ENCODE assay signal across 8 cellular contexts in genomic region chr12:122527478-122527944, GRCh38. TPM values are rescaled to one million over a fixed set of nuclear protein-coding genes. Genes with fewer than 3 reads are reported as not detected.
DNase-seq lines count a peak whose midpoint lies in the region; ATAC-seq and TF ChIP-seq lines count a peak whose summit lies in the region.

No MANE protein-coding gene starts in this region.

- intact Hi-C loops in gastrocnemius medialis (cut with DNase I; ENCODE audit: low total_unique reads) (loop anchor here (1.0 to 10.0 kb wide), 2 partner anchors 225 to 1077 kb away; partner anchors contain the start of genes DDX55 and DENR), CD14-positive monocyte (cut with micrococcal nuclease) (loop anchor here in 1 of 2 donors (10.0 kb wide), 1 partner anchor 227 kb away; the partner anchor contains the start of gene DENR)

- H3K27me3 Mint-ChIP-seq in CD14-positive monocyte (ENCODE audit: low read depth in 3 of 3) (peaks cover 0 to 2% (median 0%) of the 10 kb centered on the region in 3 donors), endothelial cell (ENCODE audit: unreplicated experiment) (peaks cover 5% of the 10 kb centered on the region)

- H3K4me1 ChIP-seq in foreskin keratinocyte (peaks cover 17% of the 10 kb centered on the region), gastrocnemius medialis (peaks cover 37 to 39% of the 10 kb centered on the region in 2 donors)

- H3K36me3 Mint-ChIP-seq in CD14-positive monocyte (peaks cover 8 to 16% of the 10 kb centered on the region in 2 donors), endothelial cell (ENCODE audit: low read depth, unreplicated experiment) (peaks cover 9% of the 10 kb centered on the region)

- no peaks in the 10 kb centered on the region for H3K27me3 ChIP-seq in foreskin keratinocyte
- no peaks in the 10 kb centered on the region for H3K27me3 ChIP-seq in gastrocnemius medialis

- H3K27ac ChIP-seq in VCaP (peak overlapping the region; percentile 99), foreskin keratinocyte (peak overlapping the region; percentile 65), gastrocnemius medialis (peak overlapping the region; percentile 65 to 99 (median 93))

- TF ChIP-seq CTCF in VCaP (conservative IDR thresholded peaks at IDR 0.05), result no peak
- no peak for TF ChIP-seq CTCF in foreskin keratinocyte (conservative IDR thresholded peaks at IDR 0.05)
- no peak for TF ChIP-seq CTCF in gastrocnemius medialis (IDR thresholded peaks at IDR 0.05 in 4 of 5, conservative IDR thresholded peaks at IDR 0.05 in 1 of 5)
- no peak for TF ChIP-seq CTCF in CD14-positive monocyte (IDR thresholded peaks at IDR 0.05)
- TF ChIP-seq CTCF in endothelial cell (IDR thresholded peaks at IDR 0.05; ENCODE audit: unreplicated experiment), result no peak

- ATAC-seq in foreskin keratinocyte (no peak), gastrocnemius medialis (no peak)

- H3K9me3 Mint-ChIP-seq in CD14-positive monocyte (no peaks in the 10 kb centered on the region), endothelial cell (ENCODE audit: unreplicated experiment) (no peaks in the 10 kb centered on the region)

- no peak for TF ChIP-seq POLR2A in gastrocnemius medialis (IDR thresholded peaks at IDR 0.05)

- H3K4me3 Mint-ChIP-seq in CD14-positive monocyte (no peak overlapping the region), endothelial cell (ENCODE audit: unreplicated experiment) (no peak overlapping the region)

- peaks cover 28% of the 10 kb centered on the region for H3K4me1 Mint-ChIP-seq in CD14-positive monocyte
- H3K4me1 Mint-ChIP-seq in endothelial cell (ENCODE audit: unreplicated experiment), result peaks cover 15% of the 10 kb centered on the region

- peak; percentile 48 for DNase-seq in DMS79 treated with DMSO at 0.1 percent for 48 hours (lab: John Stamatoyannopoulos, UW)
- peak; percentile 65 for DNase-seq in KG1 (lab: John Stamatoyannopoulos, UW)
- DNase-seq in foreskin keratinocyte, result no peak
- DNase-seq in gastrocnemius medialis, result no peak
- DNase-seq in CD14-positive monocyte (ENCODE audit: low spot score), result no peak
- no peak for DNase-seq in NCI-H1930 (lab: John Stamatoyannopoulos, UW)
- no peak for DNase-seq in endothelial cell (ENCODE audit: low spot score)

- no peaks in the 10 kb centered on the region for H3K36me3 ChIP-seq in gastrocnemius medialis

- H3K27ac Mint-ChIP-seq in CD14-positive monocyte (no peak overlapping the region), endothelial cell (ENCODE audit: unreplicated experiment) (no peak overlapping the region)

- H3K9me3 ChIP-seq in gastrocnemius medialis, result no peaks in the 10 kb centered on the region

- in situ Hi-C loops in gastrocnemius medialis (cut with MboI; ENCODE audit: low sequenced_read_pairs in 4 of 4), result no loop called here

- H3K4me3 ChIP-seq in gastrocnemius medialis, result peak overlapping the region; percentile 65 to 93 (median 82)

RNA-seq across cellular contexts. Expression of gene KNTC1, which starts 0.5 kb away (rescaled TPM):
- total RNA-seq in foreskin keratinocyte, result 37.0 and 42.8 TPM in 2 replicates
- 17.5 and 20.2 TPM in 2 replicates for polyA plus RNA-seq in foreskin keratinocyte
- total RNA-seq in gastrocnemius medialis, result 1 to 10 TPM; 1.3 to 5.3 (median 2.2) TPM
- under 1 TPM; 0.65 to 0.81 TPM for polyA plus RNA-seq in CD14-positive monocyte
- total RNA-seq in endothelial cell (ENCODE audit: unreplicated experiment), result 32.6 TPM

RNA-seq across cellular contexts. Expression of gene RSRC2, which starts 0.8 kb away (rescaled TPM):
- 48.8 and 62.1 TPM in 2 replicates for total RNA-seq in foreskin keratinocyte
- 25.2 and 36.8 TPM in 2 replicates for polyA plus RNA-seq in foreskin keratinocyte
- total RNA-seq in gastrocnemius medialis, result 10 to 100 TPM; 43.5 to 58.8 (median 44.9) TPM
- polyA plus RNA-seq in CD14-positive monocyte, result 10 to 100 TPM in 1 of 2 donors, 1 to 10 TPM in 1; 7.6 to 15.8 TPM
- total RNA-seq in endothelial cell (ENCODE audit: unreplicated experiment), result 75.2 TPM

RNA-seq across cellular contexts. Expression of gene ZCCHC8, which starts 26.8 kb away (rescaled TPM):
- total RNA-seq in foreskin keratinocyte (19.3 and 20.7 TPM in 2 replicates), gastrocnemius medialis (10 to 100 TPM; 12.1 to 23.3 (median 20.5) TPM), endothelial cell (ENCODE audit: unreplicated experiment) (18.6 TPM)
- polyA plus RNA-seq in foreskin keratinocyte (11.3 and 12.1 TPM in 2 replicates), CD14-positive monocyte (1 to 10 TPM; 2.5 to 5.4 TPM)

Comparison
In these comparisons a context has a peak if more than half of its experiments do, and no peak if none do; other contexts are left out.
1. DNase-seq: peak in DMS79 treated with DMSO at 0.1 percent for 48 hours (single experiment) and KG1 (single experiment); none in foreskin keratinocyte (0 of 2), gastrocnemius medialis (0 of 2), CD14-positive monocyte (single experiment), NCI-H1930 (0 of 2) and endothelial cell (single experiment).
2. Peak in every context shown above with its lines, with median percentiles within 50 percentile points of each other: H3K27ac ChIP-seq.